Comparison of ENCODE assay signal across 31 cellular contexts in genomic region chr5:113128931-113129330, GRCh38.
"Had no signal": no experiment of that assay in that cellular context is flagged by ENCODE, and none has a peak within 500 bp of the region (broad histone marks: within the 10 kb centered on the region; RNA-seq: fewer than 3 reads in every experiment).

No MANE protein-coding gene starts in this region.

- ATAC-seq: activated CD8-positive, alpha-beta T cell treated with anti-CD3 and anti-CD28 coated beads for 36 hours; activated naive CD8-positive, alpha-beta T cell treated with anti-CD3 and anti-CD28 coated beads, Interleukin-2, amount 50 U/mL, for 24 hours; body of pancreas; esophagus mucosa; heart left ventricle; T-cell; WTC11 had no signal

- H3K9me3 Mint-ChIP-seq: activated naive CD4-positive, alpha-beta T cell treated with anti-CD3 and anti-CD28 coated beads for 36 hours; activated naive CD4-positive, alpha-beta T cell treated with anti-CD3 and anti-CD28 coated beads, Interleukin-2, amount 50 U/mL, for 24 hours had no signal

- DNase-seq: activated CD4-positive, alpha-beta T cell treated with anti-CD3 and anti-CD28 coated beads for 48 hours; activated CD4-positive, alpha-beta T cell treated with anti-CD3 and anti-CD28 coated beads, Interleukin-2, amount 50 U/mL, for 1 hour; activated CD4-positive, alpha-beta T cell treated with anti-CD3 and anti-CD28 coated beads, Interleukin-2, amount 50 U/mL, for 48 hours; activated CD8-positive, alpha-beta memory T cell treated with anti-CD3 and anti-CD28 coated beads for 24 hours; activated CD8-positive, alpha-beta T cell treated with anti-CD3 and anti-CD28 coated beads for 36 hours; activated effector memory CD4-positive, alpha-beta T cell treated with anti-CD3 and anti-CD28 coated beads, Interleukin-2, amount 50 U/mL, for 16 hours; activated naive CD4-positive, alpha-beta T cell treated with anti-CD3 and anti-CD28 coated beads for 36 hours; activated naive CD8-positive, alpha-beta T cell treated with anti-CD3 and anti-CD28 coated beads for 36 hours; activated naive CD8-positive, alpha-beta T cell treated with anti-CD3 and anti-CD28 coated beads, Interleukin-2, amount 50 U/mL, for 24 hours; activated T-cell treated with anti-CD3 and anti-CD28 coated beads, Interleukin-2, amount 50 U/mL, for 48 hours; adrenal gland; amygdala; aorta; body of pancreas; central memory CD4-positive, alpha-beta T cell; cerebellar nuclear complex; colonic mucosa; effector CD8-positive, alpha-beta T cell; foreskin fibroblast; heart left ventricle; SW 1271; T-cell; T-helper 9 cell had no signal

- H3K27me3 ChIP-seq: adrenal gland, body of pancreas, breast epithelium, cardiac muscle cell, colonic mucosa, heart left ventricle had no signal

- H3K27ac ChIP-seq: adrenal gland, body of pancreas, breast epithelium, cardiac muscle cell, colonic mucosa, heart left ventricle had no signal

- H3K4me1 Mint-ChIP-seq: activated naive CD4-positive, alpha-beta T cell treated with anti-CD3 and anti-CD28 coated beads, Interleukin-2, amount 50 U/mL, for 24 hours; activated naive CD8-positive, alpha-beta T cell treated with anti-CD3 and anti-CD28 coated beads for 36 hours; activated naive CD8-positive, alpha-beta T cell treated with anti-CD3 and anti-CD28 coated beads, Interleukin-2, amount 50 U/mL, for 24 hours; T-cell had no signal

- H3K36me3 Mint-ChIP-seq: activated naive CD4-positive, alpha-beta T cell treated with anti-CD3 and anti-CD28 coated beads, Interleukin-2, amount 50 U/mL, for 24 hours had no signal

- H3K4me3 Mint-ChIP-seq: activated CD8-positive, alpha-beta T cell treated with anti-CD3 and anti-CD28 coated beads for 36 hours; activated naive CD4-positive, alpha-beta T cell treated with anti-CD3 and anti-CD28 coated beads for 36 hours; activated naive CD4-positive, alpha-beta T cell treated with anti-CD3 and anti-CD28 coated beads, Interleukin-2, amount 50 U/mL, for 24 hours; activated naive CD8-positive, alpha-beta T cell treated with anti-CD3 and anti-CD28 coated beads for 36 hours; activated naive CD8-positive, alpha-beta T cell treated with anti-CD3 and anti-CD28 coated beads, Interleukin-2, amount 50 U/mL, for 24 hours; activated T-helper 1 cell treated with anti-CD3 and anti-CD28 coated beads, Interleukin-12 subunit alpha, Interleukin-12 subunit beta, Interleukin-2, Interleukin-4 antibody, amounts not matched to agents 30 ng/mL and 10 ng/mL and 1 ng/mL, durations not matched to agents 14 hours and 24 hours and 36 hours; T-cell; T-helper 1 cell treated with Interleukin-12 subunit alpha and Interleukin-12 subunit beta and Interleukin-4 antibody, amounts not matched to agents 30 μg/mL and 1 μg/mL, for 36 hours; WTC11 had no signal

- H3K27me3 Mint-ChIP-seq: activated CD8-positive, alpha-beta T cell treated with anti-CD3 and anti-CD28 coated beads for 36 hours; activated naive CD4-positive, alpha-beta T cell treated with anti-CD3 and anti-CD28 coated beads, Interleukin-2, amount 50 U/mL, for 24 hours; activated naive CD8-positive, alpha-beta T cell treated with anti-CD3 and anti-CD28 coated beads for 36 hours; activated naive CD8-positive, alpha-beta T cell treated with anti-CD3 and anti-CD28 coated beads, Interleukin-2, amount 50 U/mL, for 24 hours; T-cell had no signal

- H3K4me1 ChIP-seq: adrenal gland, breast epithelium, colonic mucosa had no signal

- H3K27ac Mint-ChIP-seq: activated CD8-positive, alpha-beta T cell treated with anti-CD3 and anti-CD28 coated beads for 36 hours; activated naive CD4-positive, alpha-beta T cell treated with anti-CD3 and anti-CD28 coated beads for 36 hours; activated naive CD4-positive, alpha-beta T cell treated with anti-CD3 and anti-CD28 coated beads, Interleukin-2, amount 50 U/mL, for 24 hours; activated naive CD8-positive, alpha-beta T cell treated with anti-CD3 and anti-CD28 coated beads for 36 hours; activated naive CD8-positive, alpha-beta T cell treated with anti-CD3 and anti-CD28 coated beads, Interleukin-2, amount 50 U/mL, for 24 hours; activated T-helper 1 cell treated with anti-CD3 and anti-CD28 coated beads, Interleukin-12 subunit alpha, Interleukin-12 subunit beta, Interleukin-2, Interleukin-4 antibody, amounts not matched to agents 30 ng/mL and 10 ng/mL and 1 ng/mL, durations not matched to agents 14 hours and 24 hours and 36 hours; activated T-helper 2 cell treated with anti-CD3 and anti-CD28 coated beads, Interferon-gamma antibody, Interleukin-2, Interleukin-4, amounts not matched to agents 10 μg/mL and 5 μg/mL and 100 μg/mL, durations not matched to agents 14 hours and 24 hours and 36 hours; T-cell; T-helper 1 cell treated with Interleukin-12 subunit alpha and Interleukin-12 subunit beta and Interleukin-4 antibody, amounts not matched to agents 30 μg/mL and 1 μg/mL, for 36 hours; WTC11 had no signal

- H3K9me3 ChIP-seq: adrenal gland, body of pancreas, breast epithelium, colonic mucosa had no signal

- H3K36me3 ChIP-seq: adrenal gland, breast epithelium, cardiac muscle cell, colonic mucosa, heart left ventricle had no signal

- H3K4me3 ChIP-seq: adrenal gland, body of pancreas, breast epithelium, cardiac muscle cell, colonic mucosa, heart left ventricle had no signal
